10 cellular contexts compared by ENCODE assay signal in the genomic region with DNA sequence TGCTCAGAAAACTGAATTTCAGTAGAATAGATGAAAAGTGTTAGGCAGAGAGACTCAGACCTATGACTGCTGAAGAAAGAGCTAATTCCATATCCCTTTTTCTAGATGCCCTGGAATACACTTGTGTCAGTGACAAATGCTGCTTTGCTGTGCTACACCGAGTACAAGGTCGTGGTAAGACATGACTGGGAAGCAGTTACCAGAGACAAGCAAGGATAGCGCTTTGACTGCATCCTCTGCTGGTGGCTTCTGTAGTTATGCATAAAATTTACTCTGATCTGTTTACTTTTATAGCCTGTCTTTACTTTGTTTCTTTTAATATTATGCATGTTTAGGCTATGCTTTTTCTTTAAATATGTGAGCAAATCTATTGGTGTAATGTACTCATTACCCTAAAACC. TPM values are rescaled to one million over a fixed set of nuclear protein-coding genes. Genes with fewer than 3 reads are reported as not detected.
"Had no signal": no experiment of that assay in that cellular context is flagged by ENCODE, and none has a peak within 500 bp of the region (broad histone marks: within the 10 kb centered on the region; RNA-seq: fewer than 3 reads in every experiment).

No MANE protein-coding gene starts in this region.

RNA-seq across cellular contexts. Expression of a gene that starts 58.5 kb away (rescaled TPM):
- total RNA-seq: OCI-LY7, PC-3, PC-9, Peyer's patch, Right ventricle myocardium inferior, Right ventricle myocardium superior, RPMI7951, SJSA1, SK-MEL-5 had no signal
- polyA plus RNA-seq: SK-N-SH had no signal
